In the genomic region with DNA sequence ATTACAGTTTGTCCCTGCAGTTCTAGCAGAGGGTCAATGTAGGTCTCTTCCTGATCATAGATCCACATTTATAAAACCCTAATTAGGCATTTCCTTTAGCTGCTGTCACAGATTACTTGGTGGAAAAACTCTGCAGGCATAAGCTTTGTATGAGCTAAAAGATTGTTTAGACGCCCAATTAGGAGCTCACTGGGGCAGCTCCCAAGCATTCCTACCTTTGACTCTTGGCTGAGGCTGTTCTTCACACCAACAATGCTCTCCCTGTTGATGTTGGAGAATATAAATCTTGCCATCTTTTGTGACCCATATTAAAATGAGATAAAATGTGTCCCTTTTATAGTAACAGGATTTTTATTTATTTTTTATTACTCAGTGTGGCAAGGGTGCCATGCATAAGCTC, we compare ENCODE assay signal across 21 cellular contexts.
"Had no signal": no experiment of that assay in that cellular context is flagged by ENCODE, and none has a peak within 500 bp of the region (broad histone marks: within the 10 kb centered on the region; RNA-seq: fewer than 3 reads in every experiment).

No MANE protein-coding gene starts in this region.

- H3K36me3 ChIP-seq: gastroesophageal sphincter, heart right ventricle, pancreas, sigmoid colon, suprapubic skin, upper lobe of left lung had no signal

- H3K4me1 ChIP-seq: pancreas, suprapubic skin, upper lobe of left lung had no signal

- H3K27me3 ChIP-seq: gastroesophageal sphincter, heart right ventricle, pancreas, sigmoid colon, suprapubic skin, upper lobe of left lung had no signal

- H3K4me3 ChIP-seq: gastroesophageal sphincter, heart right ventricle, pancreas, sigmoid colon, suprapubic skin, upper lobe of left lung had no signal

- FAIRE-seq: endometrium, pancreas had no signal

- H3K9me3 ChIP-seq: gastroesophageal sphincter, pancreas, suprapubic skin, upper lobe of left lung had no signal

- DNase-seq: activated CD4-positive, alpha-beta T cell treated with anti-CD3 and anti-CD28 coated beads, Interleukin-2, amount 10 ng/mL, durations not matched to agents 7 days and 5 days; activated CD8-positive, alpha-beta T cell treated with anti-CD3 and anti-CD28 coated beads, Interleukin-2, amount 10 ng/mL, durations not matched to agents 7 days and 5 days; activated naive CD4-positive, alpha-beta T cell treated with Interleukin-2 at 50 U/mL for 16 hours; activated naive CD8-positive, alpha-beta T cell treated with anti-CD3 and anti-CD28 coated beads, Interleukin-2, amount 10 ng/mL, durations not matched to agents 7 days and 5 days; activated T-cell treated with anti-CD3 and anti-CD28 coated beads, Interleukin-2, amount 50 U/mL, for 24 hours; amygdala; cortex of kidney; heart right ventricle; immature natural killer cell; left ventricle myocardium superior; natural killer cell; pancreas; sigmoid colon; stimulated activated CD4-positive, alpha-beta T cell treated with anti-CD3 and anti-CD28 coated beads, Interleukin-2, amount 100 ng/mL, for 24 hours; stimulated activated naive CD8-positive, alpha-beta T cell treated with anti-CD3 and anti-CD28 coated beads, Interleukin-15, amount 100 ng/mL, for 72 hours; T-helper 17 cell; upper lobe of left lung had no signal

- ATAC-seq: activated CD4-positive, CD25-positive, alpha-beta regulatory T cell treated with anti-CD3 and anti-CD28 coated beads, Interleukin-2, amount 50 U/mL, for 24 hours; activated CD8-positive, alpha-beta T cell treated with anti-CD3 and anti-CD28 coated beads, Interleukin-2, amount 10 ng/mL, durations not matched to agents 7 days and 5 days; left ventricle myocardium superior; natural killer cell; stimulated activated naive CD8-positive, alpha-beta T cell treated with anti-CD3 and anti-CD28 coated beads, Interleukin-15, amount 100 ng/mL, for 72 hours; T-helper 17 cell had no signal

- H3K27ac ChIP-seq: gastroesophageal sphincter, heart right ventricle, pancreas, sigmoid colon, suprapubic skin, upper lobe of left lung had no signal
